ENCODE assay signal across 1 cellular context in genomic region chr22:28882878-28883656, GRCh38.
A peak's percentile ranks its signal among the peaks of the same experiment; 100 is the strongest.
TF ChIP-seq lines count a peak whose summit lies in the region.

Gene ZNRF3, plus strand, starts transcription at chr22:28883572. Its CDS starts 195 bp downstream, at chr22:28883767.

TF ChIP-seq in GM12878, 131 proteins besides CTCF, POLR2A, EP300 and RAD21 (continued from another document and continues in another):
- TF ChIP-seq MLLT1 (IDR thresholded peaks at IDR 0.05): peak; percentile 60; the same call in 1 of the 2 replicates
- no peak for TF ChIP-seq TCF3 (IDR thresholded peaks at IDR 0.05; ENCODE audit: borderline replicate concordance, insufficient read depth, low read depth, low read length)
- TF ChIP-seq PRDM15 (CRISPR knock-in tag; IDR thresholded peaks at IDR 0.05): no peak
- TF ChIP-seq RELB (IDR thresholded peaks at IDR 0.05; ENCODE audit: low read depth): no peak
- no peak for TF ChIP-seq E2F4 (IDR thresholded peaks at IDR 0.05; ENCODE audit: low read depth, low read length)
- TF ChIP-seq PAX5 (IDR thresholded peaks at IDR 0.05; ENCODE audit: borderline replicate concordance, low read depth, low read length): no peak
- peak; percentile 92 for TF ChIP-seq ZNF687 (IDR thresholded peaks at IDR 0.05)
- TF ChIP-seq NR2F1 (conservative IDR thresholded peaks at IDR 0.05): no peak; the same call in 1 of the 2 replicates
- no peak for TF ChIP-seq ZNF622 (IDR thresholded peaks at IDR 0.05)
- TF ChIP-seq IRF4 (IDR thresholded peaks at IDR 0.05; ENCODE audit: low read depth, low read length): no peak
- no peak for TF ChIP-seq ZNF207 (IDR thresholded peaks at IDR 0.05; ENCODE audit: borderline replicate concordance)
- no peak for TF ChIP-seq REST (IDR thresholded peaks at IDR 0.05; ENCODE audit: low read depth, low read length)
- TF ChIP-seq ZBTB11 (CRISPR knock-in tag; IDR thresholded peaks at IDR 0.05): no peak
- TF ChIP-seq ATF3 (IDR thresholded peaks at IDR 0.05; ENCODE audit: borderline replicate concordance, extremely low read depth, low read depth, low read length): no peak
- TF ChIP-seq MTA2 (IDR thresholded peaks at IDR 0.05; ENCODE audit: low read depth): peak; percentile 25; the same call in 1 of the 2 replicates
- TF ChIP-seq NKRF (conservative IDR thresholded peaks at IDR 0.05): no peak
- TF ChIP-seq NFXL1 (IDR thresholded peaks at IDR 0.05; ENCODE audit: borderline replicate concordance): no peak
- TF ChIP-seq POLR2AphosphoS2 (IDR thresholded peaks at IDR 0.05; ENCODE audit: low read depth, low read length): no peak
- peak; percentile 46; the same call in 1 of the 2 replicates for TF ChIP-seq LARP7 (IDR thresholded peaks at IDR 0.05)
- no peak for TF ChIP-seq ESRRA (IDR thresholded peaks at IDR 0.05; ENCODE audit: low read length)
- TF ChIP-seq BCLAF1 (IDR thresholded peaks at IDR 0.05): no peak
- no peak for TF ChIP-seq WRNIP1 (IDR thresholded peaks at IDR 0.05; ENCODE audit: borderline replicate concordance, low read depth, low read length)
- TF ChIP-seq CBX5 (IDR thresholded peaks at IDR 0.05; ENCODE audit: low read depth): no peak
- TF ChIP-seq SUPT20H (IDR thresholded peaks at IDR 0.05; ENCODE audit: borderline replicate concordance, control insufficient read depth, low read depth, low read length): no peak
